8 cellular contexts compared by ENCODE assay signal in the genomic region with DNA sequence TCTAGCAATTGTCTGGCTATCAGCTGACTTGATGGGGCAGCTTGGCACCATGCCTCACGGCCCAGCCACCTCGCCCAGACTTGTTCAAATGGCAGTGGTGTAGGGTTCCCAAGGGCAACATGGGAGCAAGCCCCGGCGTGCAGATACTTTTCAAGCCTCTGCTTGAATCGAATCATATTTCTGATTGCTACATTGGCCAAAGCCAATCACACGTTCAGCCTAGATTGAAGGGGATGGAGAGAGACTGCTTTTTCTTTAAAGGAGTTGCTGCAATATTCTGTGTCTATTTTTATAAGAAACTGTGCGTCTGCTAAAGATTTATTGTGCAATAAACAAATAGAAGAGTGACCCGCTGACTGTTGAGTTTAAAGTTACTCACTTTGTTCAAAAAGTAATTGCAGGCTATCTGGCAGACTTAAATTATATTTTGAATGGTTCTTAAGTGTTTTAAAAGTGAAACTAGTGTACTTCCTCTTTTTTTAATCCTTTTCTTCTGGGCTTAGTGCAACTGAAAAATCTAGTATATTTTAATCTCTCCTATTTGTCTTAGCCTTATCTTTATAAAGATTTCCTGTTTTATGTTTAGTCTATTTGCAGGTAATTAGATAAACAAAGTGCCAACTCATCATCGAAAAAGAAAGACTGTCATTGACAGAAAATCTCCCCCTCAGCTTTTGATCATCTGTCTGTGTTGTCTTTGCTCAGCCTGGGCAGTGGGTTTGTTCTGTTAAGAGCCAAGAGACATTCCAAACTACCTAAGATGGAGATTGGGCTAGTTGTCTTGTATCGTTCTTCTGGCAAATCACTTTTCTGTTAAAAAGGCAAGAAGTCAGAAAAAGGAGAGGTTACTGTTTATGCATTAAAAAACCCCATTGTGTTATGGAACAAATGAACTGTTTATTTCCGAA.
DNase-seq lines count a peak whose midpoint lies in the region; ATAC-seq and TF ChIP-seq lines count a peak whose summit lies in the region.

No MANE protein-coding gene starts in this region.

- no peak overlapping the region for H3K27ac ChIP-seq in CD4-positive, alpha-beta T cell (ENCODE audit: low read depth, low read length)

- H3K27me3 ChIP-seq in CD4-positive, alpha-beta T cell (ENCODE audit: control insufficient read depth, insufficient read depth, low read length) = no peaks in the 10 kb centered on the region

- peaks cover 4% of the 10 kb centered on the region for H3K4me1 Mint-ChIP-seq in CD4-positive, alpha-beta T cell (ENCODE audit: low read depth)
- peaks cover 9% of the 10 kb centered on the region for H3K4me1 Mint-ChIP-seq in WTC11

- H3K27ac Mint-ChIP-seq in CD4-positive, alpha-beta T cell = no peak overlapping the region
- H3K27ac Mint-ChIP-seq in WTC11 = no peak overlapping the region

- H3K36me3 Mint-ChIP-seq in CD4-positive, alpha-beta T cell (ENCODE audit: low read depth) = no peaks in the 10 kb centered on the region
- H3K36me3 Mint-ChIP-seq in WTC11 = peaks cover 10% of the 10 kb centered on the region

- no peaks in the 10 kb centered on the region for H3K9me3 ChIP-seq in CD4-positive, alpha-beta T cell (ENCODE audit: control insufficient read depth, low read length)

- intact Hi-C loops in CD4-positive, alpha-beta T cell (cut with DNase I, micrococcal nuclease) = no loop called here

- H3K27me3 Mint-ChIP-seq in CD4-positive, alpha-beta T cell = peaks cover 14% of the 10 kb centered on the region
- H3K27me3 Mint-ChIP-seq in WTC11 (ENCODE audit: low read depth) = no peaks in the 10 kb centered on the region; the same call in 1 of the 2 replicates

- CTCF ChIA-PET in CD4-positive, alpha-beta T cell (lab: Charles Lee) = no interaction called here
- CTCF ChIA-PET in WTC11 (lab: Charles Lee) = interaction anchor here (1.2 kb wide), 1 partner anchor 15 kb away, joined by 5 read pairs; no protein-coding TSS in a partner anchor

- peaks cover 2% of the 10 kb centered on the region for H3K9me3 Mint-ChIP-seq in CD4-positive, alpha-beta T cell
- H3K9me3 Mint-ChIP-seq in WTC11 = peaks cover 24% of the 10 kb centered on the region

- peak overlapping the region; percentile 7 for H3K4me3 ChIP-seq in fibroblast of villous mesenchyme (ENCODE audit: low read depth, low read length)

- DNase-seq in NOMO-1 treated with dmso at 0.1 percent for 144 hours (lab: John Stamatoyannopoulos, UW; ENCODE audit: unreplicated experiment) (peak; percentile 63), fibroblast of villous mesenchyme (ENCODE audit: low read depth) (peak; percentile 42), WTC11 (ENCODE audit: low spot score) (no peak), mesenteric fat pad (ENCODE audit: low spot score) (no peak)
- no peak for DNase-seq in CD4-positive, alpha-beta T cell
- DNase-seq in effector CD4-positive, alpha-beta T cell = no peak

- POLR2A ChIA-PET in CD4-positive, alpha-beta T cell (lab: Charles Lee) = no interaction called here
- POLR2A ChIA-PET in WTC11 (lab: Charles Lee) = no interaction called here

- H3K4me3 Mint-ChIP-seq in CD4-positive, alpha-beta T cell = no peak overlapping the region
- no peak overlapping the region for H3K4me3 Mint-ChIP-seq in WTC11

- ATAC-seq in GM18858 (IDR thresholded peaks at IDR 0.05; ENCODE audit: unreplicated experiment) (peak; percentile 82), HG03159 (IDR thresholded peaks at IDR 0.05; ENCODE audit: unreplicated experiment) (peak; percentile 83), WTC11 (no peak)
- ATAC-seq in CD4-positive, alpha-beta T cell (ENCODE audit: poor library complexity) = no peak

- TF ChIP-seq CTCF in fibroblast of villous mesenchyme (IDR thresholded peaks at IDR 0.05; ENCODE audit: insufficient read depth, low read depth, low read length) = no peak
- no peak for TF ChIP-seq CTCF in CD4-positive, alpha-beta T cell (IDR thresholded peaks at IDR 0.05)
- no peak for TF ChIP-seq CTCF in WTC11 (IDR thresholded peaks at IDR 0.05)

TF ChIP-seq in WTC11, 78 proteins besides CTCF, POLR2A, EP300 and RAD21:
- TF ChIP-seq MXD4 (CRISPR knock-in tag; IDR thresholded peaks at IDR 0.05; ENCODE audit: borderline replicate concordance) (no peak), OVOL2 (CRISPR knock-in tag; IDR thresholded peaks at IDR 0.05; ENCODE audit: borderline replicate concordance) (no peak), JUN (CRISPR knock-in tag; IDR thresholded peaks at IDR 0.05) (no peak), MYBL2 (CRISPR knock-in tag; IDR thresholded peaks at IDR 0.05) (no peak), NFE2L1 (CRISPR knock-in tag; IDR thresholded peaks at IDR 0.05) (no peak), ZNF121 (CRISPR knock-in tag; IDR thresholded peaks at IDR 0.05) (no peak), STAT6 (CRISPR knock-in tag; conservative IDR thresholded peaks at IDR 0.05; ENCODE audit: low read depth) (no peak), ZNF263 (CRISPR knock-in tag; IDR thresholded peaks at IDR 0.05; ENCODE audit: low read depth) (no peak), CREM (CRISPR knock-in tag; IDR thresholded peaks at IDR 0.05) (no peak), ETV6 (CRISPR knock-in tag; IDR thresholded peaks at IDR 0.05) (no peak), TP53 (CRISPR knock-in tag; IDR thresholded peaks at IDR 0.05) (no peak), SMAD3 (CRISPR knock-in tag; IDR thresholded peaks at IDR 0.05; ENCODE audit: borderline replicate concordance) (no peak), ZBTB21 (CRISPR knock-in tag; IDR thresholded peaks at IDR 0.05; ENCODE audit: borderline replicate concordance) (no peak)
- TF ChIP-seq, protein P1, sequence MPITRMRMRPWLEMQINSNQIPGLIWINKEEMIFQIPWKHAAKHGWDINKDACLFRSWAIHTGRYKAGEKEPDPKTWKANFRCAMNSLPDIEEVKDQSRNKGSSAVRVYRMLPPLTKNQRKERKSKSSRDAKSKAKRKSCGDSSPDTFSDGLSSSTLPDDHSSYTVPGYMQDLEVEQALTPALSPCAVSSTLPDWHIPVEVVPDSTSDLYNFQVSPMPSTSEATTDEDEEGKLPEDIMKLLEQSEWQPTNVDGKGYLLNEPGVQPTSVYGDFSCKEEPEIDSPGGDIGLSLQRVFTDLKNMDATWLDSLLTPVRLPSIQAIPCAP (CRISPR knock-in tag; IDR thresholded peaks at IDR 0.05) = no peak

Comparison
In these comparisons a context has a peak if more than half of its experiments do, and no peak if none do; other contexts are left out.
1. ATAC-seq: peak in GM18858 (single experiment) and HG03159 (single experiment); none in CD4-positive, alpha-beta T cell (single experiment) and WTC11 (single experiment).
2. DNase-seq: peak in NOMO-1 treated with dmso at 0.1 percent for 144 hours (single experiment) and fibroblast of villous mesenchyme (single experiment); none in CD4-positive, alpha-beta T cell (0 of 10), WTC11 (single experiment), effector CD4-positive, alpha-beta T cell (single experiment) and mesenteric fat pad (single experiment).